ENCODE assay signal across 12 cellular contexts in the genomic region with DNA sequence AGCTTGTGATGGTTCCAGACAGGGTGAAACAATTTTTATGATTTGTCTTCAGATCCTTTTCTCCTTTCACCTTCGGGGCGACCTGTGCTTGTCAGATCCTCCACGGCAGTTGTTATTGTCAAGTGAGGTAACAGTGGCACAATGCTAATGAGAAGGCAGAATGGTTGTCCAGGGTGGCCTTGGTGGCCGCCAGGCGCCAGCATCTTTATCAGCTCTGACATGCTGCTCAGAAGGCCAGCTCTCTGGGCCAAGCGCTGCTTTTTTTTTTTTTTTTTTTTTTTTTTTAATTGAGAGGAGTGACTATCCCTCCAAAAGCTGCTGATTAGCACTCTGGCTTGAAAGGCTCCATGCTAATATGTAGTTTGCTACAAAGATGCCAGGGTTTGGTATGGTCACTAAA.
"Had no signal": no experiment of that assay in that cellular context is flagged by ENCODE, and none has a peak within 500 bp of the region (broad histone marks: within the 10 kb centered on the region; RNA-seq: fewer than 3 reads in every experiment).

No MANE protein-coding gene starts in this region.

- H3K9me3 ChIP-seq: colonic mucosa, esophagus squamous epithelium, thoracic aorta had no signal

- H3K27me3 ChIP-seq: cardiac muscle cell, colonic mucosa, esophagus squamous epithelium had no signal

- H3K36me3 ChIP-seq: cardiac muscle cell, colonic mucosa, esophagus squamous epithelium, thoracic aorta had no signal

- H3K4me1 ChIP-seq: colonic mucosa had no signal

- H3K4me3 ChIP-seq: cardiac muscle cell, colonic mucosa, esophagus squamous epithelium, thoracic aorta had no signal

- H3K27ac ChIP-seq: cardiac muscle cell, colonic mucosa, esophagus squamous epithelium, thoracic aorta had no signal

- DNase-seq: activated CD4-positive, alpha-beta memory T cell treated with anti-CD3 and anti-CD28 coated beads for 36 hours; activated naive CD4-positive, alpha-beta T cell; colonic mucosa; esophagus squamous epithelium; foreskin fibroblast; mesenchymal stem cell; stimulated activated CD4-positive, alpha-beta T cell treated with anti-CD3 and anti-CD28 coated beads, Interleukin-2, amount 100 ng/mL, for 48 hours; stimulated activated CD8-positive, alpha-beta memory T cell treated with anti-CD3 and anti-CD28 coated beads, Interleukin-4, amount 100 ng/mL, for 48 hours; T-helper 2 cell had no signal

- ATAC-seq: left lobe of liver had no signal
